19 cellular contexts compared by ENCODE assay signal in genomic region chr12:28127455-28127854, GRCh38.
DNase-seq lines count a peak whose midpoint lies in the region; ATAC-seq, FAIRE-seq and TF ChIP-seq lines count a peak whose summit lies in the region.
"Had no signal": no experiment of that assay in that cellular context is flagged by ENCODE, and none has a peak within 500 bp of the region (broad histone marks: within the 10 kb centered on the region; RNA-seq: fewer than 3 reads in every experiment).

No MANE protein-coding gene starts in this region.

- intact Hi-C loops in K562 (cut with micrococcal nuclease), result no loop called here

- H2AFZ ChIP-seq in K562 (ENCODE audit: low read depth, low read length), result 0 out of 2 replicates have a peak overlapping the region, but pooled peaks have one; percentile 1

- no peak for TF ChIP-seq RAD21 in K562 (CRISPR knock-in tag; conservative IDR thresholded peaks at IDR 0.05 in 1 of 2, IDR thresholded peaks at IDR 0.05 in 1 of 2)

- H3K9ac ChIP-seq in K562 (ENCODE audit: insufficient read depth in 1 of 2, low read depth in 2 of 2, low read length in 2 of 2), result no peak overlapping the region

- CTCF ChIA-PET in K562 (lab: Yijun Ruan, JAX; ENCODE audit: low intra/inter-chr PET ratio), result no interaction called here

- ATAC-seq in K562, result no peak
- ATAC-seq in foreskin keratinocyte, result peak; percentile 85
- ATAC-seq: Panc1, Right ventricle myocardium inferior had no signal

- TF ChIP-seq POLR2A in K562 (conservative IDR thresholded peaks at IDR 0.05), result no peak

- WGBS in K562 (ENCODE audit: insufficient coverage, low coverage, missing lambda C conversion rate), result 93% methylated on average over 3 of the region's 3 CpGs

- no peaks in the 10 kb centered on the region for H3K27me3 ChIP-seq in K562 (ENCODE audit: control insufficient read depth in 2 of 2, insufficient read depth in 2 of 2, low read length in 2 of 2)
- no peaks in the 10 kb centered on the region for H3K27me3 ChIP-seq in foreskin keratinocyte

- no peaks in the 10 kb centered on the region for H3K9me1 ChIP-seq in K562 (ENCODE audit: control insufficient read depth, insufficient read depth, low read length)

- BruUV-seq in K562 (replicated peaks; lab: Mats Ljungman, UMichigan), result no TSS peak

- no peak for TF ChIP-seq EP300 in K562 (IDR thresholded peaks at IDR 0.05; ENCODE audit: low read length)

- H3K27ac ChIP-seq in K562 (ENCODE audit: extremely low read depth, low read depth, low read length) (no peak overlapping the region), foreskin keratinocyte (peak overlapping the region; percentile 81)

- DNase-seq in HTR-8/SVneo (ENCODE audit: insufficient read length, low spot score), result no peak
- DNase-seq in K562 (ENCODE audit: extremely low read depth in 1 of 4, low spot score in 3 of 4), result no peak
- DNase-seq in foreskin keratinocyte, result peak; percentile 98 to 100
- no peak for DNase-seq in midbrain (lab: John Stamatoyannopoulos, UW)
- no peak for DNase-seq in germinal center (ENCODE audit: low spot score)
- no peak for DNase-seq in NCI-H1105 (lab: John Stamatoyannopoulos, UW)
- DNase-seq in stimulated activated CD4-positive, alpha-beta T cell treated with anti-CD3 and anti-CD28 coated beads, Interleukin-4, amount 100 ng/mL, for 24 hours, result no peak
- DNase-seq: CD4-positive, CD25-positive, alpha-beta regulatory T cell; EL; Karpas-422; NCI-H1417 treated with DMSO at 0.1 percent for 48 hours; NCI-H187 treated with DMSO at 0.1 percent for 48 hours; NCI-H2107; NCI-H510A; NCI-H774; NK-92 treated with Interleukin-12 subunit alpha and Interleukin-12 subunit beta, amount 100 ng/mL, for 24 hours had no signal

- in situ Hi-C loops in K562 (cut with MboI), result no loop called here

- POLR2A ChIA-PET in K562 (lab: Yijun Ruan, JAX), result no interaction called here

- H3K36me3 ChIP-seq in K562 (ENCODE audit: control insufficient read depth, insufficient read depth, low read length), result no peaks in the 10 kb centered on the region
- H3K36me3 ChIP-seq: HAP-1 had no signal

- H3K9me3 ChIP-seq in K562 (replicated peaks; ENCODE audit: control insufficient read depth, insufficient read depth, low read depth, low read length), result no peaks in the 10 kb centered on the region
- H3K9me3 ChIP-seq: HAP-1 had no signal

- no peak for TF ChIP-seq CTCF in K562 (IDR thresholded peaks at IDR 0.05 in 2 of 3, conservative IDR thresholded peaks at IDR 0.05 in 1 of 3; ENCODE audit: insufficient read depth in 2 of 3, low read depth in 1 of 3, low read length in 3 of 3)
- TF ChIP-seq CTCF in foreskin keratinocyte (conservative IDR thresholded peaks at IDR 0.05), result no peak

- no peak overlapping the region for H3K4me2 ChIP-seq in K562 (ENCODE audit: insufficient read depth, low read length)

- no peak overlapping the region for H3K4me3 ChIP-seq in K562
- H3K4me3 ChIP-seq: HAP-1 had no signal

- H3K4me1 ChIP-seq in K562 (replicated peaks in 1 of 2; ENCODE audit: control insufficient read depth in 2 of 2, insufficient read depth in 2 of 2, low read length in 2 of 2) (peaks cover 12 to 53% of the 10 kb centered on the region in 2 experiments), foreskin keratinocyte (peaks cover 75% of the 10 kb centered on the region)

- no peaks in the 10 kb centered on the region for H4K20me1 ChIP-seq in K562 (replicated peaks; ENCODE audit: control insufficient read depth, insufficient read depth, low read length)

- H3K79me2 ChIP-seq in K562 (ENCODE audit: control insufficient read depth, insufficient read depth, low read length), result no peaks in the 10 kb centered on the region

- FAIRE-seq in HTR-8/SVneo (lab: Jason Lieb, UNC), result peak; percentile 83
- no peak for FAIRE-seq in K562 (lab: Jason Lieb, UNC)

TF ChIP-seq in K562, 482 proteins besides CTCF, POLR2A, EP300 and RAD21:
- no peak for TF ChIP-seq GABPA (tag; conservative IDR thresholded peaks at IDR 0.05; ENCODE audit: low read depth)
- no peak for TF ChIP-seq ARID4B (CRISPR knock-in tag; IDR thresholded peaks at IDR 0.05)
- 0 out of 2 replicates have a peak, but pooled peaks have one; percentile 16 for TF ChIP-seq ZNF316 (IDR thresholded peaks at IDR 0.05)
- TF ChIP-seq ZNF561 (CRISPR knock-in tag; conservative IDR thresholded peaks at IDR 0.05), result no peak
- no peak for TF ChIP-seq ZNF655 (CRISPR knock-in tag; IDR thresholded peaks at IDR 0.05)

Comparison
In these comparisons a context has a peak if more than half of its experiments do, and no peak if none do; other contexts are left out.
1. DNase-seq: peak in foreskin keratinocyte (2 of 2); none in HTR-8/SVneo (single experiment), K562 (0 of 4), midbrain (single experiment), germinal center (single experiment), NCI-H1105 (single experiment) and stimulated activated CD4-positive, alpha-beta T cell treated with anti-CD3 and anti-CD28 coated beads, Interleukin-4, amount 100 ng/mL, for 24 hours (single experiment).